In genomic region chr6:27726620-27727023, GRCh38 we compare ENCODE assay signal across 1 cellular context.
A peak's percentile ranks its signal among the peaks of the same experiment; 100 is the strongest.
TF ChIP-seq lines count a peak whose summit lies in the region.

No MANE protein-coding gene starts in this region.

TF ChIP-seq in K562, 482 proteins besides CTCF, POLR2A, EP300 and RAD21 (continued from another document):
- TF ChIP-seq GATAD2B (IDR thresholded peaks at IDR 0.05; ENCODE audit: borderline replicate concordance): no peak
- TF ChIP-seq, protein P1, sequence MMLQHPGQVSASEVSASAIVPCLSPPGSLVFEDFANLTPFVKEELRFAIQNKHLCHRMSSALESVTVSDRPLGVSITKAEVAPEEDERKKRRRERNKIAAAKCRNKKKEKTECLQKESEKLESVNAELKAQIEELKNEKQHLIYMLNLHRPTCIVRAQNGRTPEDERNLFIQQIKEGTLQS (IDR thresholded peaks at IDR 0.05): no peak
- TF ChIP-seq, protein P1 (CRISPR knock-in tag; conservative IDR thresholded peaks at IDR 0.05): no peak
- TF ChIP-seq, protein P2, sequence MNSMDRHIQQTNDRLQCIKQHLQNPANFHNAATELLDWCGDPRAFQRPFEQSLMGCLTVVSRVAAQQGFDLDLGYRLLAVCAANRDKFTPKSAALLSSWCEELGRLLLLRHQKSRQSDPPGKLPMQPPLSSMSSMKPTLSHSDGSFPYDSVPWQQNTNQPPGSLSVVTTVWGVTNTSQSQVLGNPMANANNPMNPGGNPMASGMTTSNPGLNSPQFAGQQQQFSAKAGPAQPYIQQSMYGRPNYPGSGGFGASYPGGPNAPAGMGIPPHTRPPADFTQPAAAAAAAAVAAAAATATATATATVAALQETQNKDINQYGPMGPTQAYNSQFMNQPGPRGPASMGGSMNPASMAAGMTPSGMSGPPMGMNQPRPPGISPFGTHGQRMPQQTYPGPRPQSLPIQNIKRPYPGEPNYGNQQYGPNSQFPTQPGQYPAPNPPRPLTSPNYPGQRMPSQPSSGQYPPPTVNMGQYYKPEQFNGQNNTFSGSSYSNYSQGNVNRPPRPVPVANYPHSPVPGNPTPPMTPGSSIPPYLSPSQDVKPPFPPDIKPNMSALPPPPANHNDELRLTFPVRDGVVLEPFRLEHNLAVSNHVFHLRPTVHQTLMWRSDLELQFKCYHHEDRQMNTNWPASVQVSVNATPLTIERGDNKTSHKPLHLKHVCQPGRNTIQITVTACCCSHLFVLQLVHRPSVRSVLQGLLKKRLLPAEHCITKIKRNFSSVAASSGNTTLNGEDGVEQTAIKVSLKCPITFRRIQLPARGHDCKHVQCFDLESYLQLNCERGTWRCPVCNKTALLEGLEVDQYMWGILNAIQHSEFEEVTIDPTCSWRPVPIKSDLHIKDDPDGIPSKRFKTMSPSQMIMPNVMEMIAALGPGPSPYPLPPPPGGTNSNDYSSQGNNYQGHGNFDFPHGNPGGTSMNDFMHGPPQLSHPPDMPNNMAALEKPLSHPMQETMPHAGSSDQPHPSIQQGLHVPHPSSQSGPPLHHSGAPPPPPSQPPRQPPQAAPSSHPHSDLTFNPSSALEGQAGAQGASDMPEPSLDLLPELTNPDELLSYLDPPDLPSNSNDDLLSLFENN (IDR thresholded peaks at IDR 0.05; ENCODE audit: low read depth in 2 of 2, low read length in 2 of 2): no peak
- TF ChIP-seq ELF4 (CRISPR knock-in tag; IDR thresholded peaks at IDR 0.05): no peak
- TF ChIP-seq HMBOX1 (IDR thresholded peaks at IDR 0.05): peak; percentile 97
- peak; percentile 99 for TF ChIP-seq TBP (optimal IDR thresholded peaks at IDR 0.05; ENCODE audit: low read depth, low read length)
- TF ChIP-seq, protein P3, sequence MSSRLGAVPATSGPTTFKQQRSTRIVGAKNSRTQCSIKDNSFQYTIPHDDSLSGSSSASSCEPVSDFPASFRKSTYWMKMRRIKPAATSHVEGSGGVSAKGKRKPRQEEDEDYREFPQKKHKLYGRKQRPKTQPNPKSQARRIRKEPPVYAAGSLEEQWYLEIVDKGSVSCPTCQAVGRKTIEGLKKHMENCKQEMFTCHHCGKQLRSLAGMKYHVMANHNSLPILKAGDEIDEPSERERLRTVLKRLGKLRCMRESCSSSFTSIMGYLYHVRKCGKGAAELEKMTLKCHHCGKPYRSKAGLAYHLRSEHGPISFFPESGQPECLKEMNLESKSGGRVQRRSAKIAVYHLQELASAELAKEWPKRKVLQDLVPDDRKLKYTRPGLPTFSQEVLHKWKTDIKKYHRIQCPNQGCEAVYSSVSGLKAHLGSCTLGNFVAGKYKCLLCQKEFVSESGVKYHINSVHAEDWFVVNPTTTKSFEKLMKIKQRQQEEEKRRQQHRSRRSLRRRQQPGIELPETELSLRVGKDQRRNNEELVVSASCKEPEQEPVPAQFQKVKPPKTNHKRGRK (tag; IDR thresholded peaks at IDR 0.05): no peak
- TF ChIP-seq NONO (IDR thresholded peaks at IDR 0.05; ENCODE audit: low read depth in 2 of 2, low read length in 1 of 2): no peak
- TF ChIP-seq ZFP36 (IDR thresholded peaks at IDR 0.05; ENCODE audit: low read depth, low read length, partially characterized antibody): no peak
- no peak for TF ChIP-seq JUNB (CRISPR knock-in tag; conservative IDR thresholded peaks at IDR 0.05)
- peak; percentile 17; the same call in 1 of the 2 replicates for TF ChIP-seq ZNF316 (IDR thresholded peaks at IDR 0.05)
- no peak for TF ChIP-seq ZNF444 (CRISPR knock-in tag; IDR thresholded peaks at IDR 0.05)
- TF ChIP-seq STAT5A (IDR thresholded peaks at IDR 0.05; ENCODE audit: borderline replicate concordance, low read length): no peak
- no peak for TF ChIP-seq CC2D1A (IDR thresholded peaks at IDR 0.05)
- peak; percentile 80 for TF ChIP-seq POLR3A (IDR thresholded peaks at IDR 0.05; ENCODE audit: borderline replicate concordance, extremely low read depth, insufficient read depth, insufficient read length)
- TF ChIP-seq ZNF143 (CRISPR knock-in tag; IDR thresholded peaks at IDR 0.05): no peak
